ENCODE assay signal across 8 cellular contexts in the genomic region with DNA sequence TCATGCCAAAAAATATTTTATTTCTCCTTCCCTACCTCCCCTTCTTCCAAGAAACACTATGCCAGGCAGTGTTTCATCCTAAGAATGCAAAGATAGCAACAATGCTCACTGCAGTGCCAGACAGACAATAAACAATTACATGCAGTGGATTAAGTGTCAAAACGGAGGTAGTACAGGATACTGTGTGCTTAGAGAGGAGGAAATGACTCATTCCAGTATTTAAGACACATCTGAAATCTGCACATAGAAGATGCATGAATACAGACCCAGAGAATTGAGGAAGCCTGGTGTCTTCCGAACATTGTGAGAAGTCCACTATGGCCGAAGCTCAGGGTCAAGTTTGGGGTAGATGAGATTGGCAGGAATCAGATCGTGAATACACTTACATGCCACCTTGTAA.
A peak's percentile ranks its signal among the peaks of the same experiment; 100 is the strongest.
DNase-seq lines count a peak whose midpoint lies in the region; ATAC-seq and TF ChIP-seq lines count a peak whose summit lies in the region.

No MANE protein-coding gene starts in this region.

- H3K4me1 ChIP-seq in heart left ventricle = peaks cover 0 to 30% (median 0%) of the 10 kb centered on the region in 12 donors
- peaks cover 0 to 4% of the 10 kb centered on the region in 2 donors for H3K4me1 ChIP-seq in right atrium auricular region

- H3K27me3 ChIP-seq in heart left ventricle = no peaks in the 10 kb centered on the region
- H3K27me3 ChIP-seq in right atrium auricular region = no peaks in the 10 kb centered on the region

- intact Hi-C loops in heart left ventricle (cut with DNase I) = no loop called here

- H3K27me3 Mint-ChIP-seq in endothelial cell (ENCODE audit: unreplicated experiment) = peaks cover 7% of the 10 kb centered on the region

- H3K4me3 Mint-ChIP-seq in endothelial cell (ENCODE audit: unreplicated experiment) = peak overlapping the region; percentile 10

- TF ChIP-seq POLR2A in heart left ventricle (IDR thresholded peaks at IDR 0.05) = no peak

- no peak for TF ChIP-seq CTCF in heart left ventricle (IDR thresholded peaks at IDR 0.05)
- no peak for TF ChIP-seq CTCF in right atrium auricular region (IDR thresholded peaks at IDR 0.05)
- TF ChIP-seq CTCF in endothelial cell (IDR thresholded peaks at IDR 0.05; ENCODE audit: unreplicated experiment) = no peak

- DNase-seq in heart left ventricle (no peak), right atrium auricular region (ENCODE audit: low spot score) (no peak), NOMO-1 treated with DMSO at 0.1 percent for 48 hours (lab: John Stamatoyannopoulos, UW; ENCODE audit: unreplicated experiment) (peak; percentile 85), endothelial cell (ENCODE audit: low spot score) (no peak), NCI-H524 (lab: John Stamatoyannopoulos, UW) (no peak), cerebellum (ENCODE audit: low spot score) (no peak)
- no peak for DNase-seq in stimulated activated naive CD8-positive, alpha-beta T cell treated with anti-CD3 and anti-CD28 coated beads, Interleukin-15, Interleukin-2, amounts not matched to agents 100 U/mL and 50 U/mL, for 24 hours

- H3K27ac ChIP-seq in heart left ventricle (peak overlapping the region in 1 of 12 donors; percentile 68), right atrium auricular region (no peak overlapping the region)

- H3K9me3 ChIP-seq in heart left ventricle (no peaks in the 10 kb centered on the region), right atrium auricular region (no peaks in the 10 kb centered on the region)

- H3K9me3 Mint-ChIP-seq in endothelial cell (ENCODE audit: unreplicated experiment) = no peaks in the 10 kb centered on the region

- ATAC-seq in heart left ventricle = peak in 3 of 4 donors; percentile 67 to 84 (median 81)
- ATAC-seq in HG02870 (IDR thresholded peaks at IDR 0.05; ENCODE audit: unreplicated experiment) = peak; percentile 55
- peak; percentile 67 for ATAC-seq in stimulated activated naive CD8-positive, alpha-beta T cell treated with anti-CD3 and anti-CD28 coated beads, Interleukin-15, Interleukin-2, amounts not matched to agents 100 U/mL and 50 U/mL, for 24 hours

- H3K27ac Mint-ChIP-seq in endothelial cell (ENCODE audit: unreplicated experiment) = peak overlapping the region; percentile 81

- WGBS in heart left ventricle, 4 donors = 44 to 63% (median 46%) methylated on average over 4 of the region's 4 CpGs

- peaks cover 23% of the 10 kb centered on the region for H3K4me1 Mint-ChIP-seq in endothelial cell (ENCODE audit: unreplicated experiment)

- H3K36me3 Mint-ChIP-seq in endothelial cell (ENCODE audit: low read depth, unreplicated experiment) = peaks cover 16% of the 10 kb centered on the region

- no peak overlapping the region for H3K4me3 ChIP-seq in heart left ventricle
- H3K4me3 ChIP-seq in right atrium auricular region = no peak overlapping the region

- peaks cover 0 to 13% (median 0%) of the 10 kb centered on the region in 9 donors for H3K36me3 ChIP-seq in heart left ventricle
- H3K36me3 ChIP-seq in right atrium auricular region = no peaks in the 10 kb centered on the region
